16 cellular contexts compared by ENCODE assay signal in the genomic region with DNA sequence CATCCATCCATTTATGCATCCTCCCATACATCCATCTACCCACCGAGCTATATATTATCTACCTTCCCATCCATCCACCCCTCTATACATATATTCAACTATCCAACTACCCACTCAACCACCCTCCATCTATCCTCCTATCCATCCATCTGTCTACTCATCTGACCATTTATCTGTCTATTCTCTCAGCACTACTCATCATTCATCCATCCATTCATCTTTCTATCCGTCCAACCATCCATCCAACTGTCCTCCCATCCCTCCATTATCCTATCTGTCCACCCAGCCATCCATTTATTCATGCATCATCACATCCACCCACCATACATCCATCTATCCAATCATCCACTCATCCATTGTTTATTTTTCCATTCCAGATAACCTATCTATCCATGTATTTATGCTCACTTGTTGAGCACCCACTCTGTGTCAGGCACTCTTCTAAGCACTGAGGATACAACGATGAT. TPM values are rescaled to one million over a fixed set of nuclear protein-coding genes. Genes with fewer than 3 reads are reported as not detected.
A peak's percentile ranks its signal among the peaks of the same experiment; 100 is the strongest.
DNase-seq lines count a peak whose midpoint lies in the region; ATAC-seq, FAIRE-seq and TF ChIP-seq lines count a peak whose summit lies in the region.
"Had no signal": no experiment of that assay in that cellular context is flagged by ENCODE, and none has a peak within 500 bp of the region (broad histone marks: within the 10 kb centered on the region; RNA-seq: fewer than 3 reads in every experiment).

No MANE protein-coding gene starts in this region.

- 82 to 100% methylated on average over 2 to 3 of the region's 3 CpGs for WGBS in H1 (ENCODE audit: extremely low coverage in 1 of 2, insufficient coverage in 1 of 2, insufficient read length in 1 of 2, insufficient replicate concordance in 2 of 2, low coverage in 1 of 2, low lambda C conversion rate in 2 of 2, missing lambda C conversion rate in 1 of 2), 2 experiments
- WGBS in small intestine, 3 donors, result 92 to 95% (median 93%) methylated on average over 3 of the region's 3 CpGs

- H3K4ac ChIP-seq in H1 (replicated peaks; ENCODE audit: insufficient read length, low read depth, low read length), result no peak overlapping the region

- H3K9me3 ChIP-seq in DOHH2 (ENCODE audit: control insufficient read depth, insufficient read depth, low read length), result no peaks in the 10 kb centered on the region
- H3K9me3 ChIP-seq in RWPE2 (ENCODE audit: severe bottlenecking), result no peaks in the 10 kb centered on the region
- H3K9me3 ChIP-seq in H1 (ENCODE audit: insufficient read depth in 2 of 2, low read depth in 1 of 2, low read length in 1 of 2), result no peaks in the 10 kb centered on the region
- H3K9me3 ChIP-seq in small intestine (ENCODE audit: control insufficient read depth, low read depth), result no peaks in the 10 kb centered on the region
- no peaks in the 10 kb centered on the region for H3K9me3 ChIP-seq in CD4-positive, alpha-beta T cell (ENCODE audit: control insufficient read depth, low read length)
- H3K9me3 ChIP-seq: right atrium auricular region had no signal

- TF ChIP-seq CTCF in DOHH2 (IDR thresholded peaks at IDR 0.05; ENCODE audit: low read depth, low read length, poor library complexity, severe bottlenecking) (no peak), RWPE2 (IDR thresholded peaks at IDR 0.05; ENCODE audit: poor library complexity, severe bottlenecking) (no peak), H1 (IDR thresholded peaks at IDR 0.05; ENCODE audit: control extremely low read depth in 1 of 3, insufficient read depth in 1 of 3, low read depth in 1 of 3, low read length in 3 of 3) (no peak)
- TF ChIP-seq CTCF in CD4-positive, alpha-beta T cell (IDR thresholded peaks at IDR 0.05), result no peak

- H2BK5ac ChIP-seq in H1 (ENCODE audit: low read depth, low read length), result no peak overlapping the region

- no peak overlapping the region for H3K18ac ChIP-seq in H1 (ENCODE audit: extremely low read depth, low read length)

- no peak overlapping the region for H2BK20ac ChIP-seq in H1 (ENCODE audit: low read length)

- no peak for TF ChIP-seq RAD21 in H1 (IDR thresholded peaks at IDR 0.05 in 1 of 2, conservative IDR thresholded peaks at IDR 0.05 in 1 of 2; ENCODE audit: low read depth in 2 of 2, low read length in 2 of 2)

- H3K4me1 Mint-ChIP-seq in CD4-positive, alpha-beta T cell (ENCODE audit: low read depth), result peaks cover 55% of the 10 kb centered on the region

- H4K91ac ChIP-seq in H1 (replicated peaks; ENCODE audit: insufficient read length, low read length), result no peak overlapping the region

- TF ChIP-seq EP300 in H1 (IDR thresholded peaks at IDR 0.05; ENCODE audit: borderline replicate concordance in 1 of 2, low read depth in 2 of 2, low read length in 2 of 2), result no peak

- H2AK5ac ChIP-seq in H1 (ENCODE audit: low read depth, low read length), result no peak overlapping the region

- no peaks in the 10 kb centered on the region for H3K9me2 ChIP-seq in DOHH2 (replicated peaks; ENCODE audit: control insufficient read depth, low read length)

- H2BK15ac ChIP-seq in H1 (ENCODE audit: low read length), result no peak overlapping the region

- H4K5ac ChIP-seq in H1 (ENCODE audit: insufficient read length, low read depth, low read length), result no peak overlapping the region

- H3K4me2 ChIP-seq in DOHH2 (ENCODE audit: low read length), result no peak overlapping the region
- no peak overlapping the region for H3K4me2 ChIP-seq in H1 (ENCODE audit: insufficient read depth in 1 of 2, low read depth in 2 of 2, low read length in 2 of 2)

- no peak for ATAC-seq in RWPE2 (ENCODE audit: low read depth)
- ATAC-seq in CD4-positive, alpha-beta T cell (ENCODE audit: poor library complexity), result no peak
- ATAC-seq in GM18858 (IDR thresholded peaks at IDR 0.05; ENCODE audit: unreplicated experiment), result no peak
- ATAC-seq: left colon; naive thymus-derived CD4-positive, alpha-beta T cell had no signal

- peak overlapping the region; percentile 51 for H3K56ac ChIP-seq in H1 (replicated peaks; ENCODE audit: insufficient read length, low read depth, low read length)

- TF ChIP-seq POLR2A in H1 (IDR thresholded peaks at IDR 0.05; ENCODE audit: control extremely low read depth in 1 of 2, low read depth in 2 of 2, low read length in 2 of 2), result no peak

- H3K27me3 Mint-ChIP-seq in CD4-positive, alpha-beta T cell, result no peaks in the 10 kb centered on the region
- H3K27me3 Mint-ChIP-seq: naive thymus-derived CD4-positive, alpha-beta T cell had no signal

- no peaks in the 10 kb centered on the region for H3K27me3 ChIP-seq in DOHH2 (ENCODE audit: control insufficient read depth, low read length)
- no peaks in the 10 kb centered on the region for H3K27me3 ChIP-seq in RWPE2 (ENCODE audit: insufficient read depth, poor library complexity, severe bottlenecking)
- peaks cover 0 to 1% (median 0%) of the 10 kb centered on the region in 4 experiments; a peak in 1 of 7 replicates for H3K27me3 ChIP-seq in H1 (replicated peaks in 1 of 4; ENCODE audit: control insufficient read depth in 3 of 4, extremely low read depth in 1 of 4, insufficient read depth in 3 of 4, low read length in 3 of 4)
- no peaks in the 10 kb centered on the region for H3K27me3 ChIP-seq in small intestine (ENCODE audit: control insufficient read depth in 2 of 2, insufficient read depth in 2 of 2, low read length in 2 of 2)
- H3K27me3 ChIP-seq in CD4-positive, alpha-beta T cell (ENCODE audit: control insufficient read depth, insufficient read depth, low read length), result no peaks in the 10 kb centered on the region
- H3K27me3 ChIP-seq: right atrium auricular region had no signal

- peaks cover 3% of the 10 kb centered on the region; the same call in 1 of the 2 replicates for H3K23me2 ChIP-seq in H1 (ENCODE audit: low read depth, low read length)

- no peak for DNase-seq in RWPE2 (ENCODE audit: low spot score)
- no peak for DNase-seq in H1 (ENCODE audit: low read depth in 1 of 2, low spot score in 2 of 2)
- DNase-seq in small intestine, result no peak
- no peak for DNase-seq in CD4-positive, alpha-beta T cell
- no peak for DNase-seq in NCI-H82 (lab: John Stamatoyannopoulos, UW)
- DNase-seq: activated T-cell treated with anti-CD3 and anti-CD28 coated beads, Interleukin-2, amount 50 U/mL, for 1 hour; left colon; naive thymus-derived CD4-positive, alpha-beta T cell; NCI-H1105 treated with DMSO at 0.1 percent for 48 hours; NCI-H510A treated with DMSO at 0.1 percent for 48 hours; substantia nigra had no signal

- intact Hi-C loops in CD4-positive, alpha-beta T cell (cut with DNase I, micrococcal nuclease), result no loop called here

- no peak overlapping the region for H3K23ac ChIP-seq in H1 (ENCODE audit: insufficient read length)

- FAIRE-seq in H1 (lab: Jason Lieb, UNC), result no peak
- FAIRE-seq in small intestine (lab: Jason Lieb, UNC), result no peak
- FAIRE-seq: bronchial epithelial cell had no signal

- H3K79me1 ChIP-seq in H1 (ENCODE audit: low read depth, low read length), result no peaks in the 10 kb centered on the region

- no peak overlapping the region for H3K4me3 Mint-ChIP-seq in CD4-positive, alpha-beta T cell

- H3K4me3 ChIP-seq in DOHH2 (ENCODE audit: low read length), result no peak overlapping the region
- no peak overlapping the region for H3K4me3 ChIP-seq in RWPE2 (ENCODE audit: severe bottlenecking)
- H3K4me3 ChIP-seq in H1 (ENCODE audit: extremely low read depth in 1 of 4, insufficient read depth in 2 of 4, low read depth in 3 of 4, low read length in 4 of 4), result no peak overlapping the region
- no peak overlapping the region for H3K4me3 ChIP-seq in small intestine (ENCODE audit: low read depth in 1 of 2, low read length in 2 of 2)
- H3K4me3 ChIP-seq: right atrium auricular region had no signal

- H3K9me3 Mint-ChIP-seq in CD4-positive, alpha-beta T cell, result no peaks in the 10 kb centered on the region

- no peak overlapping the region for H2AFZ ChIP-seq in H1 (ENCODE audit: low read length)

- H3K27ac Mint-ChIP-seq in CD4-positive, alpha-beta T cell, result no peak overlapping the region

- H2BK120ac ChIP-seq in H1 (replicated peaks; ENCODE audit: low read depth, low read length), result no peak overlapping the region

- no peak overlapping the region for H3K9ac ChIP-seq in H1 (replicated peaks in 1 of 4; ENCODE audit: extremely low read depth in 1 of 4, low read depth in 3 of 4, low read length in 3 of 4)

- no peak overlapping the region for H3K14ac ChIP-seq in H1 (ENCODE audit: insufficient read length)

- H3K36me3 ChIP-seq in DOHH2 (ENCODE audit: control insufficient read depth, low read length), result peaks cover 3% of the 10 kb centered on the region; the same call in 1 of the 2 replicates
- H3K36me3 ChIP-seq in RWPE2 (ENCODE audit: low read depth), result no peaks in the 10 kb centered on the region
- no peaks in the 10 kb centered on the region for H3K36me3 ChIP-seq in H1 (ENCODE audit: control insufficient read depth in 2 of 4, insufficient read depth in 4 of 4, low read length in 3 of 4)
- no peaks in the 10 kb centered on the region for H3K36me3 ChIP-seq in small intestine (ENCODE audit: control insufficient read depth in 2 of 2, insufficient read depth in 2 of 2, low read length in 2 of 2)

- CTCF ChIA-PET in H1 (lab: Charles Lee; ENCODE audit: partially characterized antibody), result interaction anchor here (0.8 to 8.0 kb wide), 6 partner anchors 12 to 40 kb away, joined by 3 to 37 read pairs (median 6); no protein-coding TSS in a partner anchor
- CTCF ChIA-PET in CD4-positive, alpha-beta T cell (lab: Charles Lee), result interaction anchor here (4.1 kb wide), 1 partner anchor 25 kb away, joined by 31 read pairs; no protein-coding TSS in a partner anchor

- no peak overlapping the region for H4K8ac ChIP-seq in H1 (ENCODE audit: extremely low read depth, insufficient read depth, low read length)

- H3K27ac ChIP-seq in DOHH2 (ENCODE audit: low read depth, low read length), result peak overlapping the region; percentile 15; the same call in 1 of the 2 replicates
- peak overlapping the region; percentile 82 for H3K27ac ChIP-seq in RWPE2 (ENCODE audit: poor library complexity, severe bottlenecking)
- H3K27ac ChIP-seq in H1 (ENCODE audit: low read depth, low read length), result no peak overlapping the region
- peak overlapping the region; percentile 14 to 16 for H3K27ac ChIP-seq in small intestine (ENCODE audit: low read depth in 1 of 2, low read length in 1 of 2)
- H3K27ac ChIP-seq in CD4-positive, alpha-beta T cell (ENCODE audit: low read depth, low read length), result no peak overlapping the region

- H3K4me1 ChIP-seq in DOHH2 (ENCODE audit: control insufficient read depth, low read length) (peaks cover 99% of the 10 kb centered on the region), RWPE2 (ENCODE audit: insufficient read depth, poor library complexity, severe bottlenecking) (peaks cover 24% of the 10 kb centered on the region), H1 (replicated peaks in 1 of 4; ENCODE audit: control insufficient read depth in 3 of 4, insufficient read depth in 4 of 4, low read length in 3 of 4) (peaks cover 0 to under 1% (median 0%) of the 10 kb centered on the region in 4 experiments; a peak in 1 of 7 replicates), small intestine (ENCODE audit: control insufficient read depth in 2 of 2, insufficient read depth in 1 of 2, low read depth in 1 of 2, low read length in 1 of 2) (peaks cover 0 to 7% of the 10 kb centered on the region in 2 donors)

- peaks cover 40% of the 10 kb centered on the region for H3F3A ChIP-seq in DOHH2 (ENCODE audit: control insufficient read depth, insufficient read depth)

- no peaks in the 10 kb centered on the region for H3K36me3 Mint-ChIP-seq in CD4-positive, alpha-beta T cell (ENCODE audit: low read depth)

- POLR2A ChIA-PET in H1 (lab: Charles Lee; ENCODE audit: partially characterized antibody), result interaction anchor here (1.0 kb wide), 1 partner anchor 10 kb away, joined by 3 read pairs; no protein-coding TSS in a partner anchor
- POLR2A ChIA-PET in CD4-positive, alpha-beta T cell (lab: Charles Lee), result interaction anchor here (2.0 to 2.2 kb wide), 3 partner anchors 10 to 25 kb away, joined by 6 to 9 read pairs (median 7); no protein-coding TSS in a partner anchor

- no peaks in the 10 kb centered on the region for H4K20me1 ChIP-seq in DOHH2 (ENCODE audit: control insufficient read depth, insufficient read depth, low read depth, low read length)
- no peaks in the 10 kb centered on the region for H4K20me1 ChIP-seq in H1 (replicated peaks in 1 of 2; ENCODE audit: control insufficient read depth in 1 of 2, insufficient read depth in 2 of 2, low read length in 2 of 2)

- H3K79me2 ChIP-seq in DOHH2 (ENCODE audit: control insufficient read depth, low read length) (no peaks in the 10 kb centered on the region), H1 (ENCODE audit: control insufficient read depth in 1 of 2, insufficient read depth in 2 of 2, low read length in 2 of 2) (no peaks in the 10 kb centered on the region)

- H2BK12ac ChIP-seq in H1 (ENCODE audit: low read depth, low read length), result no peak overlapping the region

RNA-seq across cellular contexts. Expression of a gene that starts 11.5 kb away (rescaled TPM):
- 0.77 and 1.0 TPM in 2 replicates for total RNA-seq in H1 (2021; fragmentation: NEBNext Ultra II Directional; extraction: Animal tissue kit (Norgen Biotek cat#: 25700))
- polyA plus RNA-seq in H1 (2011; rRNA removed) (2.1 and 3.2 TPM in 2 replicates), small intestine (1 to 10 TPM; 1.3 to 5.6 (median 4.6) TPM)
- polyA plus RNA-seq in H1 (2011; cell fraction: cytosol; rRNA removed), result 1.3 TPM
- polyA plus RNA-seq in H1 (2011; cell fraction: nucleus; rRNA removed), result 0.91 TPM
- 0.37 to 0.97 TPM (median 0.77 TPM) in 4 replicates for polyA plus RNA-seq in H1 (2012, experiment 1 of 2)
- polyA plus RNA-seq in H1 (2012, experiment 2 of 2), result 0.47 TPM
- 0.83 TPM for polyA plus RNA-seq in H1 (2013, experiment 1 of 2)
- polyA plus RNA-seq in H1 (2013, experiment 2 of 2), result 1.2 TPM
- 1.2 and 2.1 TPM in 2 replicates for polyA minus RNA-seq in H1 (2011; rRNA and poly(A)+ RNA removed)
- 3.7 TPM for polyA minus RNA-seq in H1 (2011; cell fraction: cytosol; rRNA and poly(A)+ RNA removed)
- polyA minus RNA-seq in H1 (2011; cell fraction: nucleus; rRNA and poly(A)+ RNA removed), result 1.9 TPM
- total RNA-seq in CD4-positive, alpha-beta T cell, result 1 to 10 TPM in 1 of 2 experiments, under 1 TPM in 1; 0.98 to 1.2 TPM
- polyA plus RNA-seq: naive thymus-derived CD4-positive, alpha-beta T cell had no signal

RNA-seq across cellular contexts. Expression of a gene that starts 32.2 kb away (rescaled TPM):
- total RNA-seq in H1 (2021; fragmentation: NEBNext Ultra II Directional; extraction: Animal tissue kit (Norgen Biotek cat#: 25700)), result not detected in 2 replicates
- polyA plus RNA-seq in H1 (2011; rRNA removed) (not detected in 2 replicates), small intestine (not detected)
- polyA plus RNA-seq in H1 (2011; cell fraction: cytosol; rRNA removed), result not detected
- polyA plus RNA-seq in H1 (2011; cell fraction: nucleus; rRNA removed), result not detected
- polyA plus RNA-seq in H1 (2012, experiment 1 of 2), result not detected in 4 replicates
- not detected for polyA plus RNA-seq in H1 (2012, experiment 2 of 2)
- not detected for polyA plus RNA-seq in H1 (2013, experiment 1 of 2)
- not detected for polyA plus RNA-seq in H1 (2013, experiment 2 of 2)
- not detected in 2 replicates for polyA minus RNA-seq in H1 (2011; rRNA and poly(A)+ RNA removed)
- polyA minus RNA-seq in H1 (2011; cell fraction: cytosol; rRNA and poly(A)+ RNA removed), result not detected
- polyA minus RNA-seq in H1 (2011; cell fraction: nucleus; rRNA and poly(A)+ RNA removed), result not detected
- not detected for total RNA-seq in CD4-positive, alpha-beta T cell
- total RNA-seq: bronchial epithelial cell; left colon; naive thymus-derived CD4-positive, alpha-beta T cell; right atrium auricular region; RPMI7951 had no signal
- polyA plus RNA-seq: naive thymus-derived CD4-positive, alpha-beta T cell had no signal

RNA-seq across cellular contexts. Expression of a gene that starts 37.7 kb away (rescaled TPM):
- not detected in 2 replicates for total RNA-seq in H1 (2021; fragmentation: NEBNext Ultra II Directional; extraction: Animal tissue kit (Norgen Biotek cat#: 25700))
- not detected in 2 replicates for polyA plus RNA-seq in H1 (2011; rRNA removed)
- not detected for polyA plus RNA-seq in H1 (2011; cell fraction: cytosol; rRNA removed)
- not detected for polyA plus RNA-seq in H1 (2011; cell fraction: nucleus; rRNA removed)
- not detected in 4 replicates for polyA plus RNA-seq in H1 (2012, experiment 1 of 2)
- not detected for polyA plus RNA-seq in H1 (2012, experiment 2 of 2)
- not detected for polyA plus RNA-seq in H1 (2013, experiment 1 of 2)
- polyA plus RNA-seq in H1 (2013, experiment 2 of 2), result not detected
- polyA minus RNA-seq in H1 (2011; rRNA and poly(A)+ RNA removed), result not detected in 2 replicates
- polyA minus RNA-seq in H1 (2011; cell fraction: cytosol; rRNA and poly(A)+ RNA removed), result not detected
- not detected for polyA minus RNA-seq in H1 (2011; cell fraction: nucleus; rRNA and poly(A)+ RNA removed)
- polyA plus RNA-seq in small intestine, result not detected
- total RNA-seq in CD4-positive, alpha-beta T cell, result not detected
- total RNA-seq: bronchial epithelial cell; left colon; naive thymus-derived CD4-positive, alpha-beta T cell; right atrium auricular region; RPMI7951 had no signal
- polyA plus RNA-seq: naive thymus-derived CD4-positive, alpha-beta T cell had no signal

Comparison
In these comparisons a context has a peak if more than half of its experiments do, and no peak if none do; other contexts are left out.
1. H3K27ac ChIP-seq: peak in DOHH2 (single experiment), RWPE2 (single experiment) and small intestine (2 of 2); none in H1 (single experiment) and CD4-positive, alpha-beta T cell (single experiment).